1 cellular context compared by ENCODE assay signal in genomic region chr22:37488337-37489135, GRCh38.
TF ChIP-seq lines count a peak whose summit lies in the region.

No MANE protein-coding gene starts in this region.

TF ChIP-seq in K562, 482 proteins besides CTCF, POLR2A, EP300 and RAD21:
- TF ChIP-seq RBFOX2 (IDR thresholded peaks at IDR 0.05; ENCODE audit: low read depth, low read length) (no peak), POLR2G (IDR thresholded peaks at IDR 0.05; ENCODE audit: low read depth, low read length) (0 out of 2 replicates have a peak, but pooled peaks have one; percentile 21)
